Comparison of ENCODE assay signal across 19 cellular contexts in the genomic region with DNA sequence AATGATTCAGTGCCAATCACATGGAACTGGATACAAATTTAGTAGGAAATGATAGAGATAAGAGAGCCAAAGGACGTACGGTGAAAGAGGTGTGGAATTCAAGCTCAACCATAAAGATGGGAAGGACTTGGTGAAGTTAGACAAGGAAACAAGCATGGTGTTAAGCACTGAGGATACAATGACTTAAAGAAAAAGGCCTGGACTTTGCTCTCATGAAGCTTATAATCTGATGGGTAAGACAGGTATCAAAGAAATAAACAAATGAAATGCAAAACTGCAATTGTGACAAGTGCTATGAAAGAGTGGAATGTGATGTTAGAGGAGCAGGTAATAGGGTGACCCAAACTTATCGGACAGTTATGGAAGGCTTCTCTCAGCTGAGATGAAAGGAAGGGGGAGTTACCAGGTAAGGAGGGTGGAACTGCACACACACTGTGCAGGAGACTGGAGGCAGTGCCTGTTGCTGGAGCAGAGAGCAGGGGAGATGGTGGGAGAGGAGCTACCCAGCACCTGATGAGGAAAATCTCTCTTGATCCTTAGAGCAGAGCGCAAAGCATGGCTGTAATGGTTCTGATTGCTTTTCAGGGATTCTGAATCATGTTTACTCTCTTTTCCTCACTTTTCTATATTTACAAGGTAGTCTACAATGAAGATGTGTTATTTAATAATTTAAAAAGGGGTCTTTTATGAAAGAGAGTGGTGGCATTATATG.
DNase-seq lines count a peak whose midpoint lies in the region; ATAC-seq and TF ChIP-seq lines count a peak whose summit lies in the region.
"Had no signal": no experiment of that assay in that cellular context is flagged by ENCODE, and none has a peak within 500 bp of the region (broad histone marks: within the 10 kb centered on the region; RNA-seq: fewer than 3 reads in every experiment).

No MANE protein-coding gene starts in this region.

- intact Hi-C loops in activated T-helper 2 cell treated with anti-CD3 and anti-CD28 coated beads, Interferon-gamma antibody, Interleukin-2, Interleukin-4, amounts not matched to agents 10 μg/mL and 5 μg/mL and 100 μg/mL, durations not matched to agents 14 hours and 24 hours and 36 hours (cut with micrococcal nuclease): loop anchor here (1.0 to 5.0 kb wide), 9 partner anchors 9 to 726 kb away; a partner anchor contains a TSS

- H4K5ac ChIP-seq in H9 (ENCODE audit: insufficient read length, low read depth, low read length): no peak overlapping the region

- no peak overlapping the region for H2BK20ac ChIP-seq in H9 (ENCODE audit: low read depth, low read length, poor library complexity, severe bottlenecking)

- no peaks in the 10 kb centered on the region for H3K79me2 ChIP-seq in H9 (ENCODE audit: insufficient read depth, low read length)

- H3K4ac ChIP-seq in H9 (ENCODE audit: low read depth, low read length): no peak overlapping the region

- H3K23ac ChIP-seq in H9 (ENCODE audit: insufficient read length, low read depth, low read length): no peak overlapping the region

- H2BK5ac ChIP-seq in H9 (ENCODE audit: insufficient read length, low read length): no peak overlapping the region

- H3K14ac ChIP-seq in H9 (ENCODE audit: insufficient read depth, low read length): no peak overlapping the region

- no peak overlapping the region for H3K18ac ChIP-seq in H9 (ENCODE audit: insufficient read length, low read depth, low read length)

- H2BK120ac ChIP-seq in H9 (ENCODE audit: low read depth, low read length, poor library complexity, severe bottlenecking): no peak overlapping the region

- no peaks in the 10 kb centered on the region for H3K9me3 Mint-ChIP-seq in activated CD8-positive, alpha-beta memory T cell treated with anti-CD3 and anti-CD28 coated beads, Interleukin-2, amount 10 ng/mL, durations not matched to agents 7 days and 5 days (ENCODE audit: low read depth)
- no peaks in the 10 kb centered on the region for H3K9me3 Mint-ChIP-seq in H9
- H3K9me3 Mint-ChIP-seq in activated T-helper 2 cell treated with anti-CD3 and anti-CD28 coated beads, Interferon-gamma antibody, Interleukin-2, Interleukin-4, amounts not matched to agents 10 μg/mL and 5 μg/mL and 100 μg/mL, durations not matched to agents 14 hours and 24 hours and 36 hours: no peaks in the 10 kb centered on the region
- H3K9me3 Mint-ChIP-seq: brain, naive B cell had no signal

- H3T11ph ChIP-seq in H9 (ENCODE audit: low read length): no peak overlapping the region

- no peak overlapping the region for H3K4me3 ChIP-seq in mucosa of rectum (ENCODE audit: low read length in 2 of 2)
- H3K4me3 ChIP-seq: heart right ventricle, SJSA1, skin epidermis, thoracic aorta had no signal

- no peak for ATAC-seq in activated CD8-positive, alpha-beta memory T cell treated with anti-CD3 and anti-CD28 coated beads, Interleukin-2, amount 10 ng/mL, durations not matched to agents 7 days and 5 days
- ATAC-seq in GM18519 (IDR thresholded peaks at IDR 0.05; ENCODE audit: low FRiP score, unreplicated experiment) (no peak), HG02588 (IDR thresholded peaks at IDR 0.05; ENCODE audit: unreplicated experiment) (no peak), HG03196 (IDR thresholded peaks at IDR 0.05; ENCODE audit: unreplicated experiment) (no peak)
- ATAC-seq: foreskin keratinocyte had no signal

- H2BK15ac ChIP-seq in H9 (ENCODE audit: low read depth, low read length): no peak overlapping the region

- H4K20me1 ChIP-seq in H9 (ENCODE audit: control insufficient read depth, insufficient read depth, insufficient read length): no peaks in the 10 kb centered on the region

- peaks cover 31% of the 10 kb centered on the region for H3K4me1 Mint-ChIP-seq in activated CD8-positive, alpha-beta memory T cell treated with anti-CD3 and anti-CD28 coated beads, Interleukin-2, amount 10 ng/mL, durations not matched to agents 7 days and 5 days
- peaks cover 11 to 24% of the 10 kb centered on the region in 2 experiments for H3K4me1 Mint-ChIP-seq in H9
- H3K4me1 Mint-ChIP-seq in activated T-helper 2 cell treated with anti-CD3 and anti-CD28 coated beads, Interferon-gamma antibody, Interleukin-2, Interleukin-4, amounts not matched to agents 10 μg/mL and 5 μg/mL and 100 μg/mL, durations not matched to agents 14 hours and 24 hours and 36 hours (ENCODE audit: low read depth): peaks cover 48% of the 10 kb centered on the region

- H3K9ac ChIP-seq in H9 (ENCODE audit: extremely low read depth, insufficient read length, low read length) (no peak overlapping the region), mucosa of rectum (ENCODE audit: low read depth in 1 of 2, low read length in 2 of 2) (no peak overlapping the region)

- H3K27me3 ChIP-seq in H9 (ENCODE audit: insufficient read depth, low read length): no peaks in the 10 kb centered on the region
- no peaks in the 10 kb centered on the region for H3K27me3 ChIP-seq in mucosa of rectum (ENCODE audit: control insufficient read depth in 2 of 2, insufficient read depth in 2 of 2, low read length in 2 of 2)
- H3K27me3 ChIP-seq: heart right ventricle had no signal

- H3K4me3 Mint-ChIP-seq in activated CD8-positive, alpha-beta memory T cell treated with anti-CD3 and anti-CD28 coated beads, Interleukin-2, amount 10 ng/mL, durations not matched to agents 7 days and 5 days: no peak overlapping the region
- no peak overlapping the region for H3K4me3 Mint-ChIP-seq in H9
- H3K4me3 Mint-ChIP-seq in activated T-helper 2 cell treated with anti-CD3 and anti-CD28 coated beads, Interferon-gamma antibody, Interleukin-2, Interleukin-4, amounts not matched to agents 10 μg/mL and 5 μg/mL and 100 μg/mL, durations not matched to agents 14 hours and 24 hours and 36 hours (ENCODE audit: low read depth): peak overlapping the region; percentile 6
- H3K4me3 Mint-ChIP-seq: B cell, brain, naive B cell had no signal

- no peak for TF ChIP-seq CTCF in H9 (conservative IDR thresholded peaks at IDR 0.05)

- peak overlapping the region; percentile 14 for H2AK5ac ChIP-seq in H9 (ENCODE audit: insufficient read length, low read length)

- no peak overlapping the region for H2AFZ ChIP-seq in H9 (ENCODE audit: low read length)

- no peaks in the 10 kb centered on the region for H3K4me1 ChIP-seq in H9 (ENCODE audit: insufficient read depth, low read length)
- peaks cover 4 to 15% of the 10 kb centered on the region in 2 donors for H3K4me1 ChIP-seq in mucosa of rectum (ENCODE audit: control insufficient read depth in 2 of 2, insufficient read depth in 2 of 2, low read length in 2 of 2)
- H3K4me1 ChIP-seq: foreskin keratinocyte, SJSA1 had no signal

- H3K27me3 Mint-ChIP-seq in activated CD8-positive, alpha-beta memory T cell treated with anti-CD3 and anti-CD28 coated beads, Interleukin-2, amount 10 ng/mL, durations not matched to agents 7 days and 5 days: no peaks in the 10 kb centered on the region
- H3K27me3 Mint-ChIP-seq in H9 (ENCODE audit: low read depth): peaks cover 1% of the 10 kb centered on the region; the same call in 1 of the 2 replicates
- no peaks in the 10 kb centered on the region for H3K27me3 Mint-ChIP-seq in activated T-helper 2 cell treated with anti-CD3 and anti-CD28 coated beads, Interferon-gamma antibody, Interleukin-2, Interleukin-4, amounts not matched to agents 10 μg/mL and 5 μg/mL and 100 μg/mL, durations not matched to agents 14 hours and 24 hours and 36 hours (ENCODE audit: low read depth)

- H2BK12ac ChIP-seq in H9 (ENCODE audit: insufficient read length, low read depth, low read length): no peak overlapping the region

- no peak overlapping the region for H4K8ac ChIP-seq in H9 (replicated peaks; ENCODE audit: insufficient read length, low read depth, low read length)

- H3K79me1 ChIP-seq in H9 (ENCODE audit: insufficient read depth, low read depth, low read length, poor library complexity, severe bottlenecking): no peaks in the 10 kb centered on the region

- no peak overlapping the region for H3K4me2 ChIP-seq in H9 (ENCODE audit: insufficient read depth, insufficient read length, low read length)

- H3K56ac ChIP-seq in H9 (ENCODE audit: insufficient read length, low read depth, low read length): no peak overlapping the region

- H3K36me3 ChIP-seq in mucosa of rectum (ENCODE audit: control insufficient read depth in 2 of 2, insufficient read depth in 2 of 2, low read length in 2 of 2): no peaks in the 10 kb centered on the region
- H3K36me3 ChIP-seq: heart right ventricle, SJSA1, thoracic aorta had no signal

- H3K9me3 ChIP-seq in H9 (ENCODE audit: control insufficient read depth, low read depth, low read length) (no peaks in the 10 kb centered on the region), mucosa of rectum (ENCODE audit: control insufficient read depth in 2 of 2, low read length in 2 of 2) (no peaks in the 10 kb centered on the region)
- H3K9me3 ChIP-seq: heart right ventricle, SJSA1, thoracic aorta had no signal

- H3K36me3 Mint-ChIP-seq in activated CD8-positive, alpha-beta memory T cell treated with anti-CD3 and anti-CD28 coated beads, Interleukin-2, amount 10 ng/mL, durations not matched to agents 7 days and 5 days: peaks cover 2% of the 10 kb centered on the region
- no peaks in the 10 kb centered on the region for H3K36me3 Mint-ChIP-seq in H9 (ENCODE audit: insufficient read depth in 1 of 3, low read depth in 3 of 3)
- no peaks in the 10 kb centered on the region for H3K36me3 Mint-ChIP-seq in activated T-helper 2 cell treated with anti-CD3 and anti-CD28 coated beads, Interferon-gamma antibody, Interleukin-2, Interleukin-4, amounts not matched to agents 10 μg/mL and 5 μg/mL and 100 μg/mL, durations not matched to agents 14 hours and 24 hours and 36 hours (ENCODE audit: low read depth)
- H3K36me3 Mint-ChIP-seq: brain, naive B cell had no signal

- no peak overlapping the region for H4K91ac ChIP-seq in H9 (ENCODE audit: insufficient read length, low read depth, low read length)

- CTCF ChIA-PET in activated CD8-positive, alpha-beta memory T cell treated with anti-CD3 and anti-CD28 coated beads, Interleukin-2, amount 10 ng/mL, durations not matched to agents 7 days and 5 days (lab: Charles Lee): interaction anchor here (0.9 to 2.2 kb wide), 9 partner anchors 9 to 724 kb away, joined by 3 to 14 read pairs (median 6); a partner anchor contains a TSS

- H3K27ac ChIP-seq in H9 (ENCODE audit: insufficient read length, low read depth, low read length) (no peak overlapping the region), mucosa of rectum (ENCODE audit: low read depth in 2 of 2, low read length in 2 of 2) (peak overlapping the region; percentile 30 to 39)
- H3K27ac ChIP-seq: foreskin keratinocyte, heart right ventricle, SJSA1, skin epidermis, thoracic aorta had no signal

- no peaks in the 10 kb centered on the region for H3K23me2 ChIP-seq in H9 (ENCODE audit: insufficient read length, low read depth, low read length, poor library complexity, severe bottlenecking)

- no CpG with 5 or more reads among the region's 4 CpGs for WGBS in H9 (ENCODE audit: extremely low coverage, insufficient read length, low lambda C conversion rate)

- DNase-seq in activated CD8-positive, alpha-beta memory T cell treated with anti-CD3 and anti-CD28 coated beads, Interleukin-2, amount 10 ng/mL, durations not matched to agents 7 days and 5 days: no peak
- no peak for DNase-seq in activated CD8-positive, alpha-beta memory T cell treated with anti-CD3 and anti-CD28 coated beads, Interleukin-2, amount 50 U/mL, for 48 hours
- no peak for DNase-seq in H9
- DNase-seq in activated T-helper 2 cell treated with anti-CD3 and anti-CD28 coated beads, Interferon-gamma antibody, Interleukin-2, Interleukin-4, amounts not matched to agents 10 μg/mL and 5 μg/mL and 100 μg/mL, durations not matched to agents 14 hours and 24 hours and 36 hours (ENCODE audit: low spot score): no peak
- DNase-seq: effector CD8-positive, alpha-beta T cell; foreskin keratinocyte; heart right ventricle; naive B cell; NCI-H510A; NK-92 treated with Interleukin-12 subunit alpha and Interleukin-12 subunit beta, amount 100 ng/mL, for 24 hours had no signal

- peak overlapping the region; percentile 61 for H3K27ac Mint-ChIP-seq in activated CD8-positive, alpha-beta memory T cell treated with anti-CD3 and anti-CD28 coated beads, Interleukin-2, amount 10 ng/mL, durations not matched to agents 7 days and 5 days
- H3K27ac Mint-ChIP-seq in H9: no peak overlapping the region; a peak in 1 of 7 replicates
- H3K27ac Mint-ChIP-seq in activated T-helper 2 cell treated with anti-CD3 and anti-CD28 coated beads, Interferon-gamma antibody, Interleukin-2, Interleukin-4, amounts not matched to agents 10 μg/mL and 5 μg/mL and 100 μg/mL, durations not matched to agents 14 hours and 24 hours and 36 hours: peak overlapping the region; percentile 87
- H3K27ac Mint-ChIP-seq: B cell, brain had no signal

Comparison
In these comparisons a context has a peak if more than half of its experiments do, and no peak if none do; other contexts are left out.
1. H3K27ac Mint-ChIP-seq: peak in activated CD8-positive, alpha-beta memory T cell treated with anti-CD3 and anti-CD28 coated beads, Interleukin-2, amount 10 ng/mL, durations not matched to agents 7 days and 5 days (single experiment) and activated T-helper 2 cell treated with anti-CD3 and anti-CD28 coated beads, Interferon-gamma antibody, Interleukin-2, Interleukin-4, amounts not matched to agents 10 μg/mL and 5 μg/mL and 100 μg/mL, durations not matched to agents 14 hours and 24 hours and 36 hours (single experiment); none in H9 (0 of 3).